In the genomic region with DNA sequence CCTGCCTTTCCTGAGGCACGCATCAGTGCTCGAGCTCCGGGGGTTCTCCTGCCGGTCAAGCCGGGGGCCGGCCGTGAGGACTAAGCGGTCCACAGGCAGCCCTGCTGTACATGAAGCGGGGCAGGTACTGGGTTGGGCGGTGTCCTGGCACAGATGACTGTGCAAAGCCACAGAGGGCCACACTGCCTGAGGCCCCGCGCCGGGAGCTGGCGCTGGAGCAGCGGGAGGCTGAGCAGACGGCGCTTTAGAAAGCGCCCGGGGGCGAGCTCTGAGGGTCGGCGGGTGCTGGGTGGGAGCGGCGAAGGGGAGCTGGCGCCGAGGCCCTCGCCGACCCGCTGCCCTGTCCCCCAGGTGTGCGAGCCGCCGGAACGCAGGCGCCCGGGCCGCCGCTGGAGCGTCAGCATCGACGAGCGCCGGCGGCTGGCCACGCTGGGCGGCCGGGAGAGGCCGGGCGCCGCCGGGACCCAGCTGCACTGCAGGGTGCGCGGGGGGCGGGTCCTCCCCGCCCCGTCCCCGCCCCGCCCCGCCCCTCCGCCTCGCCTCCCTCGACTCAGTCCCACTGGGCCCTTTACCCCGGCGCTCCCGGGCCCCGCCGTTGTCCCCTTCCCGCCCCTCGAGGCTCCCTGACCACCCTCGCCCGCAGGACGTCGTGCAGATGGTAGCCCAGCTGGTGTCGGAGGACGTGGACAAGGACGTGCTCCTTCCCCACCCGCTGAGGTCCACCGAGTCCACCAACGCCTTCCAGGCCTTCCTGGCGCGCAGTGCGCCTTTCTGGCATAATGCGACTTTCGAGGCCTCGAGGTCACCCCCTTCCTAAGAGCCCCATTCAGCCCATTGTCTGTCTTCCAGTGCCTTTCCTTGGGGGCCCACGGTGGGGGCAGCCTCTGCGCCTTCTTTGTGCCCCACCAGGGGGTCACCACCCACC, we compare ENCODE assay signal across 1 cellular context.
TF ChIP-seq lines count a peak whose summit lies in the region.

No MANE protein-coding gene starts in this region.

TF ChIP-seq in IMR-90, 13 proteins besides CTCF, POLR2A, EP300 and RAD21 (continued from another document):
- TF ChIP-seq, protein P1, sequence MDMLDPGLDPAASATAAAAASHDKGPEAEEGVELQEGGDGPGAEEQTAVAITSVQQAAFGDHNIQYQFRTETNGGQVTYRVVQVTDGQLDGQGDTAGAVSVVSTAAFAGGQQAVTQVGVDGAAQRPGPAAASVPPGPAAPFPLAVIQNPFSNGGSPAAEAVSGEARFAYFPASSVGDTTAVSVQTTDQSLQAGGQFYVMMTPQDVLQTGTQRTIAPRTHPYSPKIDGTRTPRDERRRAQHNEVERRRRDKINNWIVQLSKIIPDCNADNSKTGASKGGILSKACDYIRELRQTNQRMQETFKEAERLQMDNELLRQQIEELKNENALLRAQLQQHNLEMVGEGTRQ (IDR thresholded peaks at IDR 0.05; ENCODE audit: low read depth, low read length) = no peak
- TF ChIP-seq RCOR1 (IDR thresholded peaks at IDR 0.05; ENCODE audit: insufficient replicate concordance, low read length) = no peak
- TF ChIP-seq SMC3 (IDR thresholded peaks at IDR 0.05; ENCODE audit: low read depth, low read length) = no peak
- no peak for TF ChIP-seq MXI1 (IDR thresholded peaks at IDR 0.05; ENCODE audit: borderline replicate concordance, low read depth, low read length)
- no peak for TF ChIP-seq CEBPB (IDR thresholded peaks at IDR 0.05; ENCODE audit: low read depth, low read length)
- TF ChIP-seq MAFK (IDR thresholded peaks at IDR 0.05; ENCODE audit: low read depth, low read length) = no peak
- no peak for TF ChIP-seq CHD1 (IDR thresholded peaks at IDR 0.05; ENCODE audit: low read depth, low read length)
- TF ChIP-seq FOS (IDR thresholded peaks at IDR 0.05; ENCODE audit: low read depth, low read length) = no peak
- TF ChIP-seq BHLHE40 (IDR thresholded peaks at IDR 0.05; ENCODE audit: low read depth, low read length) = no peak
- TF ChIP-seq, protein P2, sequence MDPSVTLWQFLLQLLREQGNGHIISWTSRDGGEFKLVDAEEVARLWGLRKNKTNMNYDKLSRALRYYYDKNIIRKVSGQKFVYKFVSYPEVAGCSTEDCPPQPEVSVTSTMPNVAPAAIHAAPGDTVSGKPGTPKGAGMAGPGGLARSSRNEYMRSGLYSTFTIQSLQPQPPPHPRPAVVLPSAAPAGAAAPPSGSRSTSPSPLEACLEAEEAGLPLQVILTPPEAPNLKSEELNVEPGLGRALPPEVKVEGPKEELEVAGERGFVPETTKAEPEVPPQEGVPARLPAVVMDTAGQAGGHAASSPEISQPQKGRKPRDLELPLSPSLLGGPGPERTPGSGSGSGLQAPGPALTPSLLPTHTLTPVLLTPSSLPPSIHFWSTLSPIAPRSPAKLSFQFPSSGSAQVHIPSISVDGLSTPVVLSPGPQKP (IDR thresholded peaks at IDR 0.05; ENCODE audit: borderline replicate concordance, low read depth, low read length) = no peak
